ENCODE assay signal across 8 cellular contexts in genomic region chr10:101693701-101694055, GRCh38. TPM values are rescaled to one million over a fixed set of nuclear protein-coding genes. Genes with fewer than 3 reads are reported as not detected.
A peak's percentile ranks its signal among the peaks of the same experiment; 100 is the strongest.
DNase-seq lines count a peak whose midpoint lies in the region; ATAC-seq and TF ChIP-seq lines count a peak whose summit lies in the region.

No MANE protein-coding gene starts in this region.

- H3K36me3 Mint-ChIP-seq in CD4-positive, CD25-positive, alpha-beta regulatory T cell = no peaks in the 10 kb centered on the region
- H3K36me3 Mint-ChIP-seq in nephron progenitor cell (ENCODE audit: low read depth) = no peaks in the 10 kb centered on the region

- H3K4me1 ChIP-seq in CD4-positive, CD25-positive, alpha-beta regulatory T cell (ENCODE audit: control insufficient read depth, insufficient read depth, low read length, poor library complexity, severe bottlenecking) = peaks cover 37% of the 10 kb centered on the region

- peak overlapping the region; percentile 99 for H3K27ac Mint-ChIP-seq in CD4-positive, CD25-positive, alpha-beta regulatory T cell
- peak overlapping the region; percentile 99 for H3K27ac Mint-ChIP-seq in nephron progenitor cell

- H3K9me3 ChIP-seq in CD4-positive, CD25-positive, alpha-beta regulatory T cell (ENCODE audit: control insufficient read depth in 2 of 2, low read length in 2 of 2) = no peaks in the 10 kb centered on the region

- H3K9me3 Mint-ChIP-seq in CD4-positive, CD25-positive, alpha-beta regulatory T cell = no peaks in the 10 kb centered on the region
- H3K9me3 Mint-ChIP-seq in nephron progenitor cell = no peaks in the 10 kb centered on the region

- no peak for DNase-seq in CD4-positive, CD25-positive, alpha-beta regulatory T cell
- DNase-seq in erythroblast (lab: John Stamatoyannopoulos, UW) (peak; percentile 80 to 83), nephron progenitor cell (no peak)

- H3K36me3 ChIP-seq in CD4-positive, CD25-positive, alpha-beta regulatory T cell (ENCODE audit: control insufficient read depth, insufficient read depth, low read length) = peaks cover 3% of the 10 kb centered on the region

- no peak for TF ChIP-seq CTCF in nephron progenitor cell (IDR thresholded peaks at IDR 0.05)

- no peak for TF ChIP-seq POLR2A in erythroblast (IDR thresholded peaks at IDR 0.05; ENCODE audit: low read length)

- peaks cover 40 to 63% (median 48%) of the 10 kb centered on the region in 4 donors for H3K4me1 Mint-ChIP-seq in CD4-positive, CD25-positive, alpha-beta regulatory T cell
- peaks cover 71% of the 10 kb centered on the region for H3K4me1 Mint-ChIP-seq in nephron progenitor cell

- no peaks in the 10 kb centered on the region for H3K27me3 ChIP-seq in CD4-positive, CD25-positive, alpha-beta regulatory T cell (ENCODE audit: control insufficient read depth, insufficient read depth, low read length)

- no peaks in the 10 kb centered on the region for H3K27me3 Mint-ChIP-seq in CD4-positive, CD25-positive, alpha-beta regulatory T cell
- H3K27me3 Mint-ChIP-seq in nephron progenitor cell (ENCODE audit: low read depth, poor library complexity) = no peaks in the 10 kb centered on the region

- H3K4me3 Mint-ChIP-seq in CD4-positive, CD25-positive, alpha-beta regulatory T cell = peak overlapping the region; percentile 96 to 99 (median 97)
- peak overlapping the region; percentile 91 for H3K4me3 Mint-ChIP-seq in nephron progenitor cell

- ATAC-seq in CD4-positive, CD25-positive, alpha-beta regulatory T cell (ENCODE audit: low read depth in 2 of 2) = peak in 1 of 2 donors; percentile 11
- ATAC-seq in GM18873 (IDR thresholded peaks at IDR 0.05; ENCODE audit: low FRiP score, unreplicated experiment) (peak; percentile 26), HG03159 (IDR thresholded peaks at IDR 0.05; ENCODE audit: unreplicated experiment) (peak; percentile 21), SK-N-SH treated with all-trans-retinoic acid at 6 μM for 48 hours (peak; percentile 61), GM18519 (IDR thresholded peaks at IDR 0.05; ENCODE audit: low FRiP score, unreplicated experiment) (no peak), HG03139 (IDR thresholded peaks at IDR 0.05; ENCODE audit: unreplicated experiment) (no peak)

- peak overlapping the region; percentile 84 for H3K4me3 ChIP-seq in CD4-positive, CD25-positive, alpha-beta regulatory T cell (ENCODE audit: low read depth, low read length)

- H3K27ac ChIP-seq in CD4-positive, CD25-positive, alpha-beta regulatory T cell (ENCODE audit: insufficient read depth, low read length, poor library complexity, severe bottlenecking) = peak overlapping the region; percentile 94

TF ChIP-seq in SK-N-SH treated with all-trans-retinoic acid at 6 μM for 48 hours, 23 proteins besides CTCF, POLR2A, EP300 and RAD21:
- no peak for TF ChIP-seq TCF4 (CRISPR knock-in tag; IDR thresholded peaks at IDR 0.05; ENCODE audit: borderline replicate concordance)
- no peak for TF ChIP-seq ZNF8 (CRISPR knock-in tag; IDR thresholded peaks at IDR 0.05)
- TF ChIP-seq ISL1 (CRISPR knock-in tag; IDR thresholded peaks at IDR 0.05) = no peak
- no peak for TF ChIP-seq CSDC2 (CRISPR knock-in tag; IDR thresholded peaks at IDR 0.05)
- no peak for TF ChIP-seq RARB (CRISPR knock-in tag; IDR thresholded peaks at IDR 0.05)
- no peak for TF ChIP-seq TSHZ2 (CRISPR knock-in tag; IDR thresholded peaks at IDR 0.05)
- TF ChIP-seq ZFP30 (CRISPR knock-in tag; IDR thresholded peaks at IDR 0.05) = no peak
- no peak for TF ChIP-seq ZNF70 (CRISPR knock-in tag; IDR thresholded peaks at IDR 0.05)
- TF ChIP-seq ARNTL (CRISPR knock-in tag; IDR thresholded peaks at IDR 0.05; ENCODE audit: borderline replicate concordance, low read depth) = no peak
- no peak for TF ChIP-seq ZC3H10 (CRISPR knock-in tag; IDR thresholded peaks at IDR 0.05)
TF ChIP-seq in SK-N-SH treated with all-trans-retinoic acid at 6 μM for 48 hours: peak in this region for 0.

RNA-seq across cellular contexts. Expression of gene FBXW4, which starts 1.3 kb away (rescaled TPM):
- 70.9 TPM for total RNA-seq in CD4-positive, CD25-positive, alpha-beta regulatory T cell
- 1 to 10 TPM; 3.5 to 9.0 (median 5.8) TPM for polyA plus RNA-seq in CD4-positive, CD25-positive, alpha-beta regulatory T cell

Comparison
In these comparisons a context has a peak if more than half of its experiments do, and no peak if none do; other contexts are left out.
1. ATAC-seq: peak in GM18873 (single experiment), HG03159 (single experiment) and SK-N-SH treated with all-trans-retinoic acid at 6 μM for 48 hours (single experiment); none in GM18519 (single experiment) and HG03139 (single experiment).
2. DNase-seq: peak in erythroblast (2 of 2); none in CD4-positive, CD25-positive, alpha-beta regulatory T cell (0 of 3) and nephron progenitor cell (single experiment).